29 cellular contexts compared by ENCODE assay signal in genomic region chr7:145633513-145633912, GRCh38.
"Had no signal": no experiment of that assay in that cellular context is flagged by ENCODE, and none has a peak within 500 bp of the region (broad histone marks: within the 10 kb centered on the region; RNA-seq: fewer than 3 reads in every experiment).

No MANE protein-coding gene starts in this region.

- H3K27ac Mint-ChIP-seq: activated CD4-positive, alpha-beta memory T cell treated with anti-CD3 and anti-CD28 coated beads, Interleukin-2, amount 10 ng/mL, durations not matched to agents 7 days and 5 days; activated CD4-positive, alpha-beta T cell treated with anti-CD3 and anti-CD28 coated beads, Interleukin-2, amount 10 ng/mL, durations not matched to agents 24 days and 14 days; activated T-helper 1 cell treated with anti-CD3 and anti-CD28 coated beads, Interleukin-12 subunit alpha, Interleukin-12 subunit beta, Interleukin-2, Interleukin-4 antibody, amounts not matched to agents 30 ng/mL and 10 ng/mL and 1 ng/mL, durations not matched to agents 14 hours and 24 hours and 36 hours; natural killer cell treated with Interleukin-12 subunit alpha and Interleukin-12 subunit beta and Interleukin-15 and Interleukin-18, amount 100 ng/mL, for 72 hours; stimulated activated memory B cell treated with anti-CD40 and anti-IgM and Interleukin-4, amounts not matched to agents 10 μg/mL and 1 μg/mL and 100 μg/mL, for 72 hours had no signal

- H3K9me3 Mint-ChIP-seq: activated CD4-positive, alpha-beta T cell treated with anti-CD3 and anti-CD28 coated beads, Interleukin-2, amount 10 ng/mL, durations not matched to agents 24 days and 14 days; activated T-helper 1 cell treated with anti-CD3 and anti-CD28 coated beads, Interleukin-12 subunit alpha, Interleukin-12 subunit beta, Interleukin-2, Interleukin-4 antibody, amounts not matched to agents 30 ng/mL and 10 ng/mL and 1 ng/mL, durations not matched to agents 14 hours and 24 hours and 36 hours had no signal

- H3K27ac ChIP-seq: body of pancreas, esophagus muscularis mucosa, ovary, prostate gland, right atrium auricular region, stomach, suprapubic skin, transverse colon had no signal

- ATAC-seq: activated CD4-positive, CD25-positive, alpha-beta regulatory T cell treated with anti-CD3 and anti-CD28 coated beads, Interleukin-2, amount 50 U/mL, for 24 hours; body of pancreas; natural killer cell treated with Interleukin-12 subunit alpha and Interleukin-12 subunit beta and Interleukin-15 and Interleukin-18, amount 100 ng/mL, for 72 hours; stimulated activated memory B cell treated with anti-CD40 and anti-IgM and Interleukin-4, amounts not matched to agents 10 μg/mL and 1 μg/mL and 100 μg/mL, for 72 hours had no signal

- DNase-seq: activated CD4-positive, alpha-beta memory T cell treated with anti-CD3 and anti-CD28 coated beads, Interleukin-2, amount 10 ng/mL, durations not matched to agents 7 days and 5 days; activated CD4-positive, alpha-beta T cell treated with anti-CD3 and anti-CD28 coated beads, Interleukin-2, amount 10 ng/mL, durations not matched to agents 24 days and 14 days; activated gamma-delta T cell; activated naive CD4-positive, alpha-beta T cell treated with anti-CD3 and anti-CD28 coated beads, Interleukin-2, amount 50 U/mL, for 16 hours; activated T-cell treated with anti-CD3 and anti-CD28 coated beads for 4 hours; anterior cingulate cortex; body of pancreas; dermis blood vessel endothelial cell; effector memory CD4-positive, alpha-beta T cell; hypothalamus; islet precursor cell; left cardiac atrium; ovary; stimulated activated CD4-positive, alpha-beta T cell treated with anti-CD3 and anti-CD28 coated beads, Interleukin-12 subunit alpha, Interleukin-12 subunit beta, amount 100 ng/mL, for 4 hours; stimulated activated CD4-positive, alpha-beta T cell treated with anti-CD3 and anti-CD28 coated beads, Interleukin-2, amount 100 ng/mL, for 24 hours; stomach; T-helper 9 cell; transverse colon had no signal

- H3K27me3 ChIP-seq: body of pancreas, esophagus muscularis mucosa, ovary, right atrium auricular region, stomach, suprapubic skin, transverse colon had no signal

- H3K9me3 ChIP-seq: body of pancreas, esophagus muscularis mucosa, ovary, prostate gland, suprapubic skin, transverse colon had no signal

- H3K4me3 Mint-ChIP-seq: activated CD4-positive, alpha-beta memory T cell treated with anti-CD3 and anti-CD28 coated beads, Interleukin-2, amount 10 ng/mL, durations not matched to agents 7 days and 5 days; activated CD4-positive, alpha-beta T cell treated with anti-CD3 and anti-CD28 coated beads, Interleukin-2, amount 10 ng/mL, durations not matched to agents 24 days and 14 days; activated T-helper 1 cell treated with anti-CD3 and anti-CD28 coated beads, Interleukin-12 subunit alpha, Interleukin-12 subunit beta, Interleukin-2, Interleukin-4 antibody, amounts not matched to agents 30 ng/mL and 10 ng/mL and 1 ng/mL, durations not matched to agents 14 hours and 24 hours and 36 hours; natural killer cell treated with Interleukin-12 subunit alpha and Interleukin-12 subunit beta and Interleukin-15 and Interleukin-18, amount 100 ng/mL, for 72 hours; stimulated activated memory B cell treated with anti-CD40 and anti-IgM and Interleukin-4, amounts not matched to agents 10 μg/mL and 1 μg/mL and 100 μg/mL, for 72 hours had no signal

- H3K36me3 ChIP-seq: esophagus muscularis mucosa, ovary, prostate gland, right atrium auricular region, stomach, suprapubic skin, transverse colon had no signal

- FAIRE-seq: endothelial cell of umbilical vein, frontal cortex, urothelium cell line had no signal

- H3K4me3 ChIP-seq: body of pancreas, esophagus muscularis mucosa, ovary, prostate gland, right atrium auricular region, stomach, suprapubic skin, transverse colon had no signal

- H3K4me1 ChIP-seq: body of pancreas, esophagus muscularis mucosa, prostate gland, right atrium auricular region, stomach, suprapubic skin, transverse colon had no signal

- H3K27me3 Mint-ChIP-seq: activated CD4-positive, alpha-beta memory T cell treated with anti-CD3 and anti-CD28 coated beads, Interleukin-2, amount 10 ng/mL, durations not matched to agents 7 days and 5 days; activated CD4-positive, alpha-beta T cell treated with anti-CD3 and anti-CD28 coated beads, Interleukin-2, amount 10 ng/mL, durations not matched to agents 24 days and 14 days; natural killer cell treated with Interleukin-12 subunit alpha and Interleukin-12 subunit beta and Interleukin-15 and Interleukin-18, amount 100 ng/mL, for 72 hours; stimulated activated memory B cell treated with anti-CD40 and anti-IgM and Interleukin-4, amounts not matched to agents 10 μg/mL and 1 μg/mL and 100 μg/mL, for 72 hours had no signal

- H3K36me3 Mint-ChIP-seq: natural killer cell treated with Interleukin-12 subunit alpha and Interleukin-12 subunit beta and Interleukin-15 and Interleukin-18, amount 100 ng/mL, for 72 hours; stimulated activated memory B cell treated with anti-CD40 and anti-IgM and Interleukin-4, amounts not matched to agents 10 μg/mL and 1 μg/mL and 100 μg/mL, for 72 hours had no signal

- H3K4me1 Mint-ChIP-seq: activated CD4-positive, alpha-beta memory T cell treated with anti-CD3 and anti-CD28 coated beads, Interleukin-2, amount 10 ng/mL, durations not matched to agents 7 days and 5 days; activated CD4-positive, alpha-beta T cell treated with anti-CD3 and anti-CD28 coated beads, Interleukin-2, amount 10 ng/mL, durations not matched to agents 24 days and 14 days; stimulated activated memory B cell treated with anti-CD40 and anti-IgM and Interleukin-4, amounts not matched to agents 10 μg/mL and 1 μg/mL and 100 μg/mL, for 72 hours had no signal
